Comparison of ENCODE assay signal across 8 cellular contexts in genomic region chr12:14776236-14776959, GRCh38. TPM values are rescaled to one million over a fixed set of nuclear protein-coding genes. Genes with fewer than 3 reads are reported as not detected.
DNase-seq lines count a peak whose midpoint lies in the region; ATAC-seq, FAIRE-seq and TF ChIP-seq lines count a peak whose summit lies in the region.

No MANE protein-coding gene starts in this region.

- no peak overlapping the region for H3K27ac Mint-ChIP-seq in T-helper 2 cell treated with Interferon-gamma antibody and Interleukin-4, amounts not matched to agents 5 μg/mL and 100 μg/mL, for 36 hours

- no peak for TF ChIP-seq POLR2A in A549 (IDR thresholded peaks at IDR 0.05; ENCODE audit: low read length)

- peaks cover 9% of the 10 kb centered on the region for H3K79me2 ChIP-seq in keratinocyte (ENCODE audit: control insufficient read depth, insufficient read depth, low read length)

- POLR2A ChIA-PET in A549 (lab: Yijun Ruan, JAX), result interaction anchor here (1.8 kb wide), 1 partner anchor 61 kb away, joined by 12 read pairs; no protein-coding TSS in a partner anchor

- dilution Hi-C loops in keratinocyte (cut with MboI; ENCODE audit: extremely low pct_ligation_motif_present, low sequenced_read_pairs), result no loop called here

- CTCF ChIA-PET in A549 (lab: Yijun Ruan, JAX), result interaction anchor here (0.6 to 5.9 kb wide), 7 partner anchors 13 to 220 kb away, joined by 3 to 28 read pairs (median 4); no protein-coding TSS in a partner anchor

- peak; percentile 43 to 46; a peak in 4 of 5 replicates for TF ChIP-seq RAD21 in A549 (conservative IDR thresholded peaks at IDR 0.05 in 1 of 2, IDR thresholded peaks at IDR 0.05 in 1 of 2)

- H3K27me3 ChIP-seq in keratinocyte (ENCODE audit: control insufficient read depth, extremely low read depth, insufficient read depth, low read length), result no peaks in the 10 kb centered on the region

- H3K27me3 Mint-ChIP-seq in T-helper 2 cell treated with Interferon-gamma antibody and Interleukin-4, amounts not matched to agents 5 μg/mL and 100 μg/mL, for 36 hours (ENCODE audit: low read depth), result no peaks in the 10 kb centered on the region

- TF ChIP-seq EP300 in A549 (IDR thresholded peaks at IDR 0.05), result no peak

- H4K20me1 ChIP-seq in keratinocyte (ENCODE audit: control insufficient read depth, extremely low read depth, insufficient read depth, low read length), result no peaks in the 10 kb centered on the region

- peak overlapping the region; percentile 79 for H3K4me2 ChIP-seq in A549
- H3K4me2 ChIP-seq in keratinocyte (ENCODE audit: control insufficient read depth, extremely low read depth, insufficient read depth, low read depth, low read length), result peak overlapping the region; percentile 79

- TF ChIP-seq CTCF in A549 (IDR thresholded peaks at IDR 0.05), result peak; percentile 43
- TF ChIP-seq CTCF in GM12872 (IDR thresholded peaks at IDR 0.05; ENCODE audit: insufficient read depth, low read depth, low read length), result peak; percentile 30; the same call in 1 of the 3 replicates
- no peak for TF ChIP-seq CTCF in keratinocyte (optimal IDR thresholded peaks at IDR 0.05 in 1 of 3, IDR thresholded peaks at IDR 0.05 in 1 of 3, conservative IDR thresholded peaks at IDR 0.05 in 1 of 3; ENCODE audit: extremely low read depth in 1 of 3, insufficient read depth in 2 of 3, low read length in 3 of 3)

- FAIRE-seq in A549 (lab: Jason Lieb, UNC), result no peak
- no peak for FAIRE-seq in keratinocyte (lab: Jason Lieb, UNC)

- H3K9me3 ChIP-seq in A549 (no peaks in the 10 kb centered on the region), keratinocyte (ENCODE audit: control insufficient read depth, low read depth, low read length) (no peaks in the 10 kb centered on the region)

- peaks cover 26% of the 10 kb centered on the region for H3K4me1 ChIP-seq in A549
- peaks cover 20% of the 10 kb centered on the region for H3K4me1 ChIP-seq in keratinocyte (ENCODE audit: control insufficient read depth, extremely low read depth, insufficient read depth, low read length)

- H3K9me1 ChIP-seq in keratinocyte (ENCODE audit: control insufficient read depth, extremely low read depth, insufficient read depth, low read length), result no peaks in the 10 kb centered on the region

- no peak overlapping the region for H3K4me3 ChIP-seq in A549
- no peak overlapping the region for H3K4me3 ChIP-seq in keratinocyte (ENCODE audit: control insufficient read depth in 2 of 3, extremely low read depth in 1 of 3, insufficient read depth in 2 of 3, low read depth in 1 of 3, low read length in 3 of 3)

- WGBS in A549 (ENCODE audit: missing lambda C conversion rate), result 75% methylated on average over 5 of the region's 5 CpGs

- peaks cover 44% of the 10 kb centered on the region for H3K4me1 Mint-ChIP-seq in T-helper 2 cell treated with Interferon-gamma antibody and Interleukin-4, amounts not matched to agents 5 μg/mL and 100 μg/mL, for 36 hours (ENCODE audit: low read depth)

- peak overlapping the region; percentile 90 for H3K4me3 Mint-ChIP-seq in T-helper 2 cell treated with Interferon-gamma antibody and Interleukin-4, amounts not matched to agents 5 μg/mL and 100 μg/mL, for 36 hours

- no peak overlapping the region for H2AFZ ChIP-seq in keratinocyte (ENCODE audit: control insufficient read depth, low read length)

- H3K9ac ChIP-seq in keratinocyte (ENCODE audit: control insufficient read depth, extremely low read depth, insufficient read depth, low read length), result no peak overlapping the region

- peak overlapping the region in 1 of 2 experiments; percentile 94; a peak in 2 of 6 replicates for H3K27ac ChIP-seq in A549
- H3K27ac ChIP-seq in keratinocyte (ENCODE audit: control insufficient read depth, insufficient read depth, low read length), result no peak overlapping the region

- H3K36me3 ChIP-seq in keratinocyte (ENCODE audit: control insufficient read depth in 2 of 2, extremely low read depth in 1 of 2, insufficient read depth in 2 of 2, low read length in 2 of 2), result no peaks in the 10 kb centered on the region

- no peaks in the 10 kb centered on the region for H3K9me3 Mint-ChIP-seq in T-helper 2 cell treated with Interferon-gamma antibody and Interleukin-4, amounts not matched to agents 5 μg/mL and 100 μg/mL, for 36 hours

- no peak for ATAC-seq in A549
- no peak for ATAC-seq in GM18867 (IDR thresholded peaks at IDR 0.05; ENCODE audit: unreplicated experiment)
- no peak for ATAC-seq in HG02870 (IDR thresholded peaks at IDR 0.05; ENCODE audit: unreplicated experiment)

- DNase-seq in A549 (ENCODE audit: low read depth in 1 of 2, low spot score in 1 of 2) (peak in 1 of 2 experiments; percentile 26), keratinocyte (ENCODE audit: low read depth, low spot score) (no peak), glomerular visceral epithelial cell (ENCODE audit: extremely low spot score) (no peak), NOMO-1 treated with dmso at 0.1 percent for 144 hours (lab: John Stamatoyannopoulos, UW; ENCODE audit: unreplicated experiment) (no peak)
- DNase-seq in T-helper 2 cell treated with Interferon-gamma antibody and Interleukin-4, amounts not matched to agents 5 μg/mL and 100 μg/mL, for 36 hours (ENCODE audit: low spot score), result no peak

- peaks cover 8% of the 10 kb centered on the region for H3K36me3 Mint-ChIP-seq in T-helper 2 cell treated with Interferon-gamma antibody and Interleukin-4, amounts not matched to agents 5 μg/mL and 100 μg/mL, for 36 hours (ENCODE audit: low read depth)

TF ChIP-seq in A549, 52 proteins besides CTCF, POLR2A, EP300 and RAD21:
- no peak for TF ChIP-seq USF2 (IDR thresholded peaks at IDR 0.05)
- peak; percentile 17; the same call in 1 of the 3 replicates for TF ChIP-seq SMC3 (IDR thresholded peaks at IDR 0.05)

RNA-seq across cellular contexts. Expression of gene WBP11, which starts 26.9 kb away (rescaled TPM):
- polyA plus RNA-seq in A549 (2011; rRNA removed) (32.1 and 50.3 TPM in 2 replicates), A549 (2017; fragmentation: RNase III; extraction: RNeasy Plus Mini Kit Qiagen cat#74134 plus additional on column Dnase treatment) (45.7 to 52.2 TPM (median 50.3 TPM) in 3 replicates), keratinocyte (4.8 to 21.0 TPM (median 13.1 TPM) in 3 replicates)
- polyA plus RNA-seq in A549 (2012; cell fraction: cytosol; rRNA removed), result 26.9 and 30.3 TPM in 2 replicates
- 26.0 and 29.9 TPM in 2 replicates for polyA plus RNA-seq in A549 (2012; cell fraction: nucleus; rRNA removed)
- 16.0 and 19.2 TPM in 2 replicates for polyA minus RNA-seq in A549 (2011; rRNA and poly(A)+ RNA removed)
- 119 TPM for polyA plus RNA-seq in keratinocyte (2011; ENCODE audit: low read depth)
- 13.6 and 17.0 TPM in 2 replicates for polyA plus RNA-seq in keratinocyte (2011; cell fraction: cytosol; rRNA removed)
- 11.3 and 13.6 TPM in 2 replicates for polyA plus RNA-seq in keratinocyte (2011; cell fraction: nucleus; rRNA removed)
- polyA plus RNA-seq in keratinocyte (2012; ENCODE audit: low replicate concordance), result 18.1 and 34.0 TPM in 2 replicates
- polyA minus RNA-seq in keratinocyte, result 4.4 to 20.4 TPM (median 11.2 TPM) in 3 replicates
- 8.2 TPM for polyA minus RNA-seq in keratinocyte (2011; cell fraction: cytosol; rRNA and poly(A)+ RNA removed)
- 4.5 and 6.7 TPM in 2 replicates for polyA minus RNA-seq in keratinocyte (2011; cell fraction: nucleus; rRNA and poly(A)+ RNA removed)

RNA-seq across cellular contexts. Expression of gene C12orf60, which starts 27.1 kb away (rescaled TPM):
- polyA plus RNA-seq in A549 (2011; rRNA removed), result 4.8 and 5.5 TPM in 2 replicates
- 0.90 and 1.0 TPM in 2 replicates for polyA plus RNA-seq in A549 (2012; cell fraction: cytosol; rRNA removed)
- polyA plus RNA-seq in A549 (2012; cell fraction: nucleus; rRNA removed), result 0.67 and 0.81 TPM in 2 replicates
- polyA plus RNA-seq in A549 (2017; fragmentation: RNase III; extraction: RNeasy Plus Mini Kit Qiagen cat#74134 plus additional on column Dnase treatment), result 2.0 to 2.4 TPM (median 2.2 TPM) in 3 replicates
- 1.9 and 3.4 TPM in 2 replicates for polyA minus RNA-seq in A549 (2011; rRNA and poly(A)+ RNA removed)
- 1.3 to 3.2 TPM (median 2.4 TPM) in 3 replicates for polyA plus RNA-seq in keratinocyte
- 0.71 TPM for polyA plus RNA-seq in keratinocyte (2011; ENCODE audit: low read depth)
- polyA plus RNA-seq in keratinocyte (2011; cell fraction: cytosol; rRNA removed), result 1.5 and 3.3 TPM in 2 replicates
- polyA plus RNA-seq in keratinocyte (2011; cell fraction: nucleus; rRNA removed), result 2.2 and 2.5 TPM in 2 replicates
- 1.3 and 2.5 TPM in 2 replicates for polyA plus RNA-seq in keratinocyte (2012; ENCODE audit: low replicate concordance)
- 1.3 to 1.8 TPM in 2 of 3 replicates, not detected in the other for polyA minus RNA-seq in keratinocyte
- polyA minus RNA-seq in keratinocyte (2011; cell fraction: cytosol; rRNA and poly(A)+ RNA removed), result not detected
- polyA minus RNA-seq in keratinocyte (2011; cell fraction: nucleus; rRNA and poly(A)+ RNA removed), result 0.63 and 2.1 TPM in 2 replicates

RNA-seq across cellular contexts. Expression of gene SMCO3, which starts 37.6 kb away (rescaled TPM):
- polyA plus RNA-seq in A549 (2011; rRNA removed), result 0.06 TPM in 1 of 2 replicates, not detected in the other
- polyA plus RNA-seq in A549 (2012; cell fraction: cytosol; rRNA removed), result not detected in 2 replicates
- polyA plus RNA-seq in A549 (2012; cell fraction: nucleus; rRNA removed), result not detected in 2 replicates
- not detected in 3 replicates for polyA plus RNA-seq in A549 (2017; fragmentation: RNase III; extraction: RNeasy Plus Mini Kit Qiagen cat#74134 plus additional on column Dnase treatment)
- polyA minus RNA-seq in A549 (2011; rRNA and poly(A)+ RNA removed), result not detected in 2 replicates
- not detected in 3 replicates for polyA plus RNA-seq in keratinocyte
- polyA plus RNA-seq in keratinocyte (2011; ENCODE audit: low read depth), result not detected
- polyA plus RNA-seq in keratinocyte (2011; cell fraction: cytosol; rRNA removed), result not detected in 2 replicates
- not detected in 2 replicates for polyA plus RNA-seq in keratinocyte (2011; cell fraction: nucleus; rRNA removed)
- polyA plus RNA-seq in keratinocyte (2012; ENCODE audit: low replicate concordance), result 0.07 TPM in 1 of 2 replicates, not detected in the other
- polyA minus RNA-seq in keratinocyte, result not detected in 3 replicates
- not detected for polyA minus RNA-seq in keratinocyte (2011; cell fraction: cytosol; rRNA and poly(A)+ RNA removed)
- not detected in 2 replicates for polyA minus RNA-seq in keratinocyte (2011; cell fraction: nucleus; rRNA and poly(A)+ RNA removed)

Comparison
In these comparisons a context has a peak if more than half of its experiments do, and no peak if none do; other contexts are left out.
1. CTCF ChIP-seq: peak in A549 (single experiment) and GM12872 (single experiment); none in keratinocyte (0 of 3).